In genomic region chr11:2807276-2807681, GRCh38 we compare ENCODE assay signal across 12 cellular contexts.
DNase-seq lines count a peak whose midpoint lies in the region; ATAC-seq and TF ChIP-seq lines count a peak whose summit lies in the region.
"Had no signal": no experiment of that assay in that cellular context is flagged by ENCODE, and none has a peak within 500 bp of the region (broad histone marks: within the 10 kb centered on the region; RNA-seq: fewer than 3 reads in every experiment).

No MANE protein-coding gene starts in this region.

- no peaks in the 10 kb centered on the region for H3K9me3 ChIP-seq in endodermal cell (ENCODE audit: control insufficient read depth, low read length)
- H3K9me3 ChIP-seq in upper lobe of right lung, result no peaks in the 10 kb centered on the region

- H3K4me1 Mint-ChIP-seq in activated T-cell treated with anti-CD3 and anti-CD28 coated beads, Interleukin-2, amount 50 U/mL, for 4 hours (ENCODE audit: low read depth), result peaks cover 14% of the 10 kb centered on the region
- H3K4me1 Mint-ChIP-seq in endodermal cell (peaks cover 16% of the 10 kb centered on the region), nephron progenitor cell (peaks cover 54% of the 10 kb centered on the region)
- H3K4me1 Mint-ChIP-seq: B cell had no signal

- H3K27ac ChIP-seq in endodermal cell (ENCODE audit: low read depth, low read length), result no peak overlapping the region
- H3K27ac ChIP-seq in upper lobe of right lung, result peak overlapping the region; percentile 11

- intact Hi-C loops in upper lobe of right lung (cut with DNase I), result loop anchor here (10.0 kb wide), 1 partner anchor 78 kb away; the partner anchor contains the start of gene CDKN1C

- no peak overlapping the region for H3K4me3 ChIP-seq in endodermal cell (ENCODE audit: low read length)
- peak overlapping the region; percentile 31 for H3K4me3 ChIP-seq in upper lobe of right lung

- WGBS in endodermal cell (ENCODE audit: insufficient coverage in 1 of 2, insufficient read length in 1 of 2), 2 experiments, result 89 to 92% methylated on average over 16 to 25 of the region's 27 CpGs

- H3K9me3 Mint-ChIP-seq in activated T-cell treated with anti-CD3 and anti-CD28 coated beads, Interleukin-2, amount 50 U/mL, for 4 hours, result no peaks in the 10 kb centered on the region
- H3K9me3 Mint-ChIP-seq in endodermal cell (peaks cover 3% of the 10 kb centered on the region), nephron progenitor cell (peaks cover 17% of the 10 kb centered on the region)
- H3K9me3 Mint-ChIP-seq: T-helper 1 cell treated with Interleukin-12 subunit alpha and Interleukin-12 subunit beta and Interleukin-4 antibody, amounts not matched to agents 30 μg/mL and 1 μg/mL, for 36 hours had no signal

- H3K27me3 ChIP-seq in endodermal cell (ENCODE audit: control insufficient read depth, insufficient read depth, low read length, poor library complexity, severe bottlenecking) (no peaks in the 10 kb centered on the region), upper lobe of right lung (no peaks in the 10 kb centered on the region)

- DNase-seq in activated T-cell treated with anti-CD3 and anti-CD28 coated beads, Interleukin-2, amount 50 U/mL, for 4 hours, result peak; percentile 3
- DNase-seq in activated T-cell treated with anti-CD3 and anti-CD28 coated beads for 4 hours, result no peak
- peak; percentile 39 for DNase-seq in endodermal cell
- DNase-seq in midbrain (lab: John Stamatoyannopoulos, UW), result peak; percentile 31
- DNase-seq in upper lobe of right lung, result peak; percentile 90
- no peak for DNase-seq in NCI-H748 (lab: John Stamatoyannopoulos, UW; ENCODE audit: unreplicated experiment)
- no peak for DNase-seq in nephron progenitor cell
- DNase-seq: NCI-H1417 treated with DMSO at 0.1 percent for 48 hours had no signal

- peaks cover 8% of the 10 kb centered on the region for H3K4me1 ChIP-seq in endodermal cell (ENCODE audit: control insufficient read depth, insufficient read depth, low read length)
- peaks cover 32% of the 10 kb centered on the region for H3K4me1 ChIP-seq in upper lobe of right lung

- TF ChIP-seq CTCF in endodermal cell (conservative IDR thresholded peaks at IDR 0.05) (no peak), upper lobe of right lung (IDR thresholded peaks at IDR 0.05) (no peak), nephron progenitor cell (IDR thresholded peaks at IDR 0.05) (no peak)

- no peak for ATAC-seq in activated T-cell treated with anti-CD3 and anti-CD28 coated beads, Interleukin-2, amount 50 U/mL, for 4 hours
- ATAC-seq in upper lobe of right lung (peak; percentile 75), HG02840 (IDR thresholded peaks at IDR 0.05; ENCODE audit: low FRiP score, unreplicated experiment) (no peak)
- ATAC-seq: activated naive CD4-positive, alpha-beta T cell treated with anti-CD3 and anti-CD28 coated beads, Interleukin-2, amount 50 U/mL, for 72 hours had no signal

- H3K36me3 ChIP-seq in endodermal cell (ENCODE audit: control insufficient read depth, insufficient read depth, low read length), result no peaks in the 10 kb centered on the region
- no peaks in the 10 kb centered on the region for H3K36me3 ChIP-seq in upper lobe of right lung

- H3K27ac Mint-ChIP-seq in endodermal cell (no peak overlapping the region), nephron progenitor cell (no peak overlapping the region)
- H3K27ac Mint-ChIP-seq: activated naive CD4-positive, alpha-beta T cell treated with anti-CD3 and anti-CD28 coated beads, Interleukin-2, amount 50 U/mL, for 72 hours; B cell; T-helper 1 cell treated with Interleukin-12 subunit alpha and Interleukin-12 subunit beta and Interleukin-4 antibody, amounts not matched to agents 30 μg/mL and 1 μg/mL, for 36 hours had no signal

- no peak overlapping the region for H3K4me3 Mint-ChIP-seq in activated T-cell treated with anti-CD3 and anti-CD28 coated beads, Interleukin-2, amount 50 U/mL, for 4 hours
- H3K4me3 Mint-ChIP-seq in endodermal cell, result no peak overlapping the region
- no peak overlapping the region for H3K4me3 Mint-ChIP-seq in nephron progenitor cell
- H3K4me3 Mint-ChIP-seq: B cell; T-helper 1 cell treated with Interleukin-12 subunit alpha and Interleukin-12 subunit beta and Interleukin-4 antibody, amounts not matched to agents 30 μg/mL and 1 μg/mL, for 36 hours had no signal

- no peak overlapping the region for H3K9ac ChIP-seq in endodermal cell (ENCODE audit: extremely low read depth, low read length, poor library complexity, severe bottlenecking)

- H3K27me3 Mint-ChIP-seq in activated T-cell treated with anti-CD3 and anti-CD28 coated beads, Interleukin-2, amount 50 U/mL, for 4 hours (ENCODE audit: low read depth), result no peaks in the 10 kb centered on the region
- H3K27me3 Mint-ChIP-seq in endodermal cell (ENCODE audit: insufficient read depth) (peaks cover 68% of the 10 kb centered on the region), nephron progenitor cell (ENCODE audit: low read depth, poor library complexity) (peaks cover 10% of the 10 kb centered on the region)
- H3K27me3 Mint-ChIP-seq: B cell had no signal

- H3K36me3 Mint-ChIP-seq in activated T-cell treated with anti-CD3 and anti-CD28 coated beads, Interleukin-2, amount 50 U/mL, for 4 hours (ENCODE audit: insufficient read depth), result peaks cover 6% of the 10 kb centered on the region
- H3K36me3 Mint-ChIP-seq in endodermal cell (ENCODE audit: low read depth) (no peaks in the 10 kb centered on the region), nephron progenitor cell (ENCODE audit: low read depth) (peaks cover 4% of the 10 kb centered on the region)

Comparison
In these comparisons a context has a peak if more than half of its experiments do, and no peak if none do; other contexts are left out.
1. DNase-seq: peak in activated T-cell treated with anti-CD3 and anti-CD28 coated beads, Interleukin-2, amount 50 U/mL, for 4 hours (single experiment), endodermal cell (single experiment), midbrain (single experiment) and upper lobe of right lung (single experiment); none in activated T-cell treated with anti-CD3 and anti-CD28 coated beads for 4 hours (single experiment), NCI-H748 (single experiment) and nephron progenitor cell (single experiment).